24 cellular contexts compared by ENCODE assay signal in the genomic region with DNA sequence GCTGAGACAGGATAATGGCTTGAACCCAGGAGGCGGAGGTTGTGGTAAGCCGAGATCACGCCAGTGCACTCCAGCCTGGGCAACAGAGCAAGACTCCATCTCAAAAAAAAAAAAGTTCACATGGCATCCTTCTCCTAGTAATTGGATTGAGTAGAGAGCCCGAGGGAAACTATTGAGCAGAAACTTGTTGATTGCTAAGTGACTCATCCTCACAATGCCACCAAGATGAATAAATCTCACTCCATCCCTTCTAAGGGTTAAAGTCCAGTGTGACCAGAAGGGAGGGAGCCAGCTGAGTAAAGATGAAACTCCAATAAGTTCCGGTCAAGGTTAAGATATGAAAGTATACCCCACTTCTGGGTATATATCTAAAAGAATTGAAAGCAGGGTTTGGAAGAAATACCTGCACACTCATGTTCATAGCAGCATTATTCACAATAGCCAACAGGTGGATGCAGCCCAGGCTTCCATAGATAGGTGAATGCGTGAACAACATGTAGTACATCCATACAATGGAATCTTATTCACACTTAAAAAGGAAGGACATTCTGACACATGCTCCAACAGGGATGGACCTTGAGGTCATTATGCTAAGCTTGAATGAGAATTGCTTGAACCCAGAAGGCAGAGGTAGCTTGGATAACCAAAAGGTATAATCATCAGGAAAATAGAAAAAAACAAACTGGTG. TPM values are rescaled to one million over a fixed set of nuclear protein-coding genes. Genes with fewer than 3 reads are reported as not detected.
DNase-seq lines count a peak whose midpoint lies in the region; ATAC-seq, FAIRE-seq and TF ChIP-seq lines count a peak whose summit lies in the region.
"Had no signal": no experiment of that assay in that cellular context is flagged by ENCODE, and none has a peak within 500 bp of the region (broad histone marks: within the 10 kb centered on the region; RNA-seq: fewer than 3 reads in every experiment).

No MANE protein-coding gene starts in this region.

- BruUV-seq in HCT116 (replicated peaks; lab: Mats Ljungman, UMichigan): no TSS peak

- TF ChIP-seq RAD21 in HCT116 (IDR thresholded peaks at IDR 0.05; ENCODE audit: low read depth): no peak

- H3K27ac ChIP-seq in HCT116 (ENCODE audit: low read depth, low read length) (no peak overlapping the region), small intestine (ENCODE audit: low read depth in 1 of 2, low read length in 1 of 2) (peak overlapping the region in 1 of 2 donors; percentile 67)
- H3K27ac ChIP-seq: prostate gland, vagina had no signal

- CTCF ChIA-PET in HCT116 (lab: Charles Lee): interaction anchor here (1.8 kb wide), 1 partner anchor 8 kb away, joined by 7 read pairs; no protein-coding TSS in a partner anchor

- POLR2A ChIA-PET in HCT116 (lab: Charles Lee): no interaction called here

- RAD21 ChIA-PET in HCT116 (lab: Charles Lee; ENCODE audit: low non-redundant PET in 1 of 2, low total read pairs in 2 of 2, uncharacterized antibody in 2 of 2, unreplicated experiment in 2 of 2): no interaction called here

- H3K4me1 ChIP-seq in HCT116 (ENCODE audit: control insufficient read depth in 1 of 2, insufficient read depth in 2 of 2, low read length in 2 of 2) (peaks cover 6 to 35% of the 10 kb centered on the region in 2 experiments; a peak in 3 of 4 replicates), small intestine (ENCODE audit: control insufficient read depth in 2 of 2, insufficient read depth in 1 of 2, low read depth in 1 of 2, low read length in 1 of 2) (peaks cover 0 to 2% of the 10 kb centered on the region in 2 donors)

- H3K9me3 ChIP-seq in HCT116 (ENCODE audit: control insufficient read depth in 1 of 2, insufficient read depth in 1 of 2, low read depth in 1 of 2, low read length in 2 of 2): no peaks in the 10 kb centered on the region
- H3K9me3 ChIP-seq in small intestine (ENCODE audit: control insufficient read depth, low read depth): no peaks in the 10 kb centered on the region
- H3K9me3 ChIP-seq: MG63, prostate gland, vagina had no signal

- TF ChIP-seq POLR2A in HCT116 (IDR thresholded peaks at IDR 0.05; ENCODE audit: borderline replicate concordance, extremely low read depth, insufficient read depth, insufficient read length): no peak

- H3K27me3 ChIP-seq in HCT116 (ENCODE audit: insufficient read depth, low read length): no peaks in the 10 kb centered on the region
- no peaks in the 10 kb centered on the region for H3K27me3 ChIP-seq in small intestine (ENCODE audit: control insufficient read depth in 2 of 2, insufficient read depth in 2 of 2, low read length in 2 of 2)
- H3K27me3 ChIP-seq: MG63, vagina had no signal

- intact Hi-C loops in HCT116 (cut with micrococcal nuclease): no loop called here

- H3K9me2 ChIP-seq in HCT116 (ENCODE audit: insufficient read depth): no peaks in the 10 kb centered on the region

- peak; percentile 85 for ATAC-seq in GM18861 (IDR thresholded peaks at IDR 0.05; ENCODE audit: unreplicated experiment)
- peak; percentile 44; the same call in 1 of the 2 replicates for ATAC-seq in HCT116

- no peaks in the 10 kb centered on the region for H3K36me3 ChIP-seq in HCT116 (ENCODE audit: control insufficient read depth in 1 of 2, insufficient read depth in 2 of 2, low read length in 2 of 2)
- H3K36me3 ChIP-seq in small intestine (ENCODE audit: control insufficient read depth in 2 of 2, insufficient read depth in 2 of 2, low read length in 2 of 2): no peaks in the 10 kb centered on the region
- H3K36me3 ChIP-seq: MG63, prostate gland, vagina had no signal

- no peaks in the 10 kb centered on the region for H4K20me1 ChIP-seq in HCT116 (ENCODE audit: insufficient read depth)

- peak overlapping the region; percentile 11; the same call in 1 of the 2 replicates for H3K4me2 ChIP-seq in HCT116 (ENCODE audit: low read length)
- H3K4me2 ChIP-seq: smooth muscle cell had no signal

- no peak overlapping the region for H3K9ac ChIP-seq in HCT116 (ENCODE audit: low read length)

- 65 to 81% (median 75%) methylated on average over 6 of the region's 6 CpGs for WGBS in small intestine, 3 donors

- H3K79me2 ChIP-seq in HCT116 (ENCODE audit: insufficient read depth, low read length): no peaks in the 10 kb centered on the region

- TF ChIP-seq CTCF in HCT116 (IDR thresholded peaks at IDR 0.05 in 2 of 3, conservative IDR thresholded peaks at IDR 0.05 in 1 of 3; ENCODE audit: borderline replicate concordance in 1 of 3, insufficient read depth in 1 of 3, low read depth in 2 of 3, low read length in 2 of 3): no peak

- DNase-seq in HCT116 (ENCODE audit: low read depth, low spot score) (no peak), SW480 (ENCODE audit: low spot score) (peak; percentile 64), small intestine (peak; percentile 92), NCI-H748 (lab: John Stamatoyannopoulos, UW; ENCODE audit: unreplicated experiment) (no peak), COLO668 (lab: John Stamatoyannopoulos, UW; ENCODE audit: unreplicated experiment) (no peak), RKO (ENCODE audit: low spot score) (no peak)
- DNase-seq: activated CD4-positive, alpha-beta T cell treated with anti-CD3 and anti-CD28 coated beads, Interleukin-2, amount 50 U/mL, for 1 hour; activated naive CD4-positive, alpha-beta T cell treated with anti-CD3 and anti-CD28 coated beads, Interleukin-2, amount 10 ng/mL, durations not matched to agents 7 days and 5 days; activated T-cell treated with anti-CD3 and anti-CD28 coated beads for 4 hours; AML-193; aorta; cerebellar nuclear complex; COR-L47; effector memory CD4-positive, alpha-beta T cell; head of caudate nucleus; MG63; nephron progenitor cell; stimulated activated CD4-positive, alpha-beta T cell treated with anti-CD3 and anti-CD28 coated beads, Interleukin-4, amount 100 ng/mL, for 24 hours; substantia nigra had no signal

- H3K4me3 ChIP-seq in HCT116 (replicated peaks in 1 of 2; ENCODE audit: low read depth in 1 of 2, low read length in 2 of 2) (no peak overlapping the region), small intestine (ENCODE audit: low read depth in 1 of 2, low read length in 2 of 2) (no peak overlapping the region)
- H3K4me3 ChIP-seq: MG63, prostate gland, smooth muscle cell, vagina had no signal

- no peak overlapping the region for H2AFZ ChIP-seq in HCT116 (ENCODE audit: low read depth, low read length, poor library complexity, severe bottlenecking)

- no peak for FAIRE-seq in small intestine (lab: Jason Lieb, UNC)
- FAIRE-seq: islet of Langerhans had no signal

TF ChIP-seq in HCT116, 20 proteins besides CTCF, POLR2A, EP300 and RAD21:
- TF ChIP-seq EGR1 (IDR thresholded peaks at IDR 0.05; ENCODE audit: low read depth): no peak
- TF ChIP-seq, protein P1, sequence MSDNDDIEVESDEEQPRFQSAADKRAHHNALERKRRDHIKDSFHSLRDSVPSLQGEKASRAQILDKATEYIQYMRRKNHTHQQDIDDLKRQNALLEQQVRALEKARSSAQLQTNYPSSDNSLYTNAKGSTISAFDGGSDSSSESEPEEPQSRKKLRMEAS (IDR thresholded peaks at IDR 0.05): no peak
- no peak for TF ChIP-seq ZNF274 (IDR thresholded peaks at IDR 0.05; ENCODE audit: low read depth, low read length)
- TF ChIP-seq CBX3 (IDR thresholded peaks at IDR 0.05; ENCODE audit: low read depth): no peak
- no peak for TF ChIP-seq SIN3A (IDR thresholded peaks at IDR 0.05; ENCODE audit: low read depth)
- no peak for TF ChIP-seq TCF7L2 (IDR thresholded peaks at IDR 0.05; ENCODE audit: borderline replicate concordance, extremely low read depth, insufficient read depth, insufficient read length)
- no peak for TF ChIP-seq EZH2 (IDR thresholded peaks at IDR 0.05)
- 0 out of 2 replicates have a peak, but pooled peaks have one; percentile 27 for TF ChIP-seq FOSL1 (IDR thresholded peaks at IDR 0.05; ENCODE audit: low read depth)
- no peak; the same call in 1 of the 2 replicates for TF ChIP-seq JUND (IDR thresholded peaks at IDR 0.05)
- TF ChIP-seq, protein P2, sequence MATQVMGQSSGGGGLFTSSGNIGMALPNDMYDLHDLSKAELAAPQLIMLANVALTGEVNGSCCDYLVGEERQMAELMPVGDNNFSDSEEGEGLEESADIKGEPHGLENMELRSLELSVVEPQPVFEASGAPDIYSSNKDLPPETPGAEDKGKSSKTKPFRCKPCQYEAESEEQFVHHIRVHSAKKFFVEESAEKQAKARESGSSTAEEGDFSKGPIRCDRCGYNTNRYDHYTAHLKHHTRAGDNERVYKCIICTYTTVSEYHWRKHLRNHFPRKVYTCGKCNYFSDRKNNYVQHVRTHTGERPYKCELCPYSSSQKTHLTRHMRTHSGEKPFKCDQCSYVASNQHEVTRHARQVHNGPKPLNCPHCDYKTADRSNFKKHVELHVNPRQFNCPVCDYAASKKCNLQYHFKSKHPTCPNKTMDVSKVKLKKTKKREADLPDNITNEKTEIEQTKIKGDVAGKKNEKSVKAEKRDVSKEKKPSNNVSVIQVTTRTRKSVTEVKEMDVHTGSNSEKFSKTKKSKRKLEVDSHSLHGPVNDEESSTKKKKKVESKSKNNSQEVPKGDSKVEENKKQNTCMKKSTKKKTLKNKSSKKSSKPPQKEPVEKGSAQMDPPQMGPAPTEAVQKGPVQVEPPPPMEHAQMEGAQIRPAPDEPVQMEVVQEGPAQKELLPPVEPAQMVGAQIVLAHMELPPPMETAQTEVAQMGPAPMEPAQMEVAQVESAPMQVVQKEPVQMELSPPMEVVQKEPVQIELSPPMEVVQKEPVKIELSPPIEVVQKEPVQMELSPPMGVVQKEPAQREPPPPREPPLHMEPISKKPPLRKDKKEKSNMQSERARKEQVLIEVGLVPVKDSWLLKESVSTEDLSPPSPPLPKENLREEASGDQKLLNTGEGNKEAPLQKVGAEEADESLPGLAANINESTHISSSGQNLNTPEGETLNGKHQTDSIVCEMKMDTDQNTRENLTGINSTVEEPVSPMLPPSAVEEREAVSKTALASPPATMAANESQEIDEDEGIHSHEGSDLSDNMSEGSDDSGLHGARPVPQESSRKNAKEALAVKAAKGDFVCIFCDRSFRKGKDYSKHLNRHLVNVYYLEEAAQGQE (IDR thresholded peaks at IDR 0.05; ENCODE audit: low read depth): no peak
- TF ChIP-seq YY1 (IDR thresholded peaks at IDR 0.05; ENCODE audit: extremely low read depth, insufficient replicate concordance, low read depth, low read length): no peak
- TF ChIP-seq SP1 (IDR thresholded peaks at IDR 0.05; ENCODE audit: low read depth): 0 out of 2 replicates have a peak, but pooled peaks have one; percentile 7
- TF ChIP-seq SRF (IDR thresholded peaks at IDR 0.05; ENCODE audit: low read depth): no peak

RNA-seq across cellular contexts. Expression of gene FHL2, which starts 13.0 kb away (rescaled TPM):
- total RNA-seq in HCT116 (2021; ENCODE audit: unreplicated experiment): 86.6 TPM
- polyA plus RNA-seq in HCT116 (2012): 150 and 161 TPM in 2 replicates
- 100 to 1,000 TPM in 2 of 3 donors, 10 to 100 TPM in 1; 39.4 to 150 (median 112) TPM for polyA plus RNA-seq in small intestine

Comparison
In these comparisons a context has a peak if more than half of its experiments do, and no peak if none do; other contexts are left out.
1. DNase-seq: peak in SW480 (single experiment) and small intestine (single experiment); none in HCT116 (single experiment), NCI-H748 (single experiment), COLO668 (single experiment) and RKO (single experiment).